In the genomic region with DNA sequence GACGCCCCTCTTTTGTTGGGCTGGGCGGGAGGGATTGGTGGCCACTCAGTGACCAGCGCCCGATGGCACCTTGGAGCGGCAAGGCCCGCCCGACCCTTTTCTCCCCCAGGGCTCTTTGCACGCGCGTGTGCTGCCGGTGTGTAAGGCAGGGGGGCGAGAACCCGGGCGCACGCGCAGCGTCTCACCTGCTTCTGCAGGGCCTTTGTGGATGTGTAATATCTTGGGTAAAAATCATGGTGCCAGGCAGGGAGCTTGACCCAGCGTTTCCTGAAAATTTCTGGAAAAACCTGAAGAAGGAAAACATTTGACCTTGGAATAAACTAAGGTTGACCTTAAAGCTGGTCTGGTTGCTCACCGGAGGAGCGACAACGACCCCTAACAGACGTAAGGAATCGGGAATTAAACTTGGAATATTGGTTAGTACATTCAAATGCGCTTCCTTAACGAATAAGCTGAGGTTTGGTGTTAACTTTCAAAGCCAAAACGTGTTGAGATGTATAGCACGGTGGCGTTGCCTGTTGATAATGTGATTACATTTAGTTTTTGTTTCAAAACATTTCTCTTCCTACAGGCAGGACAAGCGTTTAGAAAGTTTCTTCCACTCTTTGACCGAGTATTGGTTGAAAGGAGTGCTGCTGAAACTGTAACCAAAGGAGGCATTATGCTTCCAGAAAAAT, we compare ENCODE assay signal across 8 cellular contexts. TPM values are rescaled to one million over a fixed set of nuclear protein-coding genes. Genes with fewer than 3 reads are reported as not detected.
DNase-seq lines count a peak whose midpoint lies in the region; ATAC-seq and TF ChIP-seq lines count a peak whose summit lies in the region.

No MANE protein-coding gene starts in this region.

- H3K27ac Mint-ChIP-seq in nephron progenitor cell: peak overlapping the region; percentile 100

- peak; percentile 2 to 3 for ATAC-seq in activated CD4-positive, CD25-positive, alpha-beta regulatory T cell treated with anti-CD3 and anti-CD28 coated beads, Interleukin-2, amount 50 U/mL, for 24 hours
- ATAC-seq in HG02763 (IDR thresholded peaks at IDR 0.05; ENCODE audit: unreplicated experiment): peak; percentile 8

- DNase-seq in activated CD4-positive, CD25-positive, alpha-beta regulatory T cell treated with anti-CD3 and anti-CD28 coated beads, Interleukin-2, amount 50 U/mL, for 72 hours: no peak
- peak; percentile 30 for DNase-seq in RWPE1 (ENCODE audit: low spot score)
- DNase-seq in epithelial cell of prostate (ENCODE audit: low read depth, low spot score): no peak
- no peak for DNase-seq in nephron progenitor cell
- no peak for DNase-seq in cerebellum (ENCODE audit: low spot score)
- no peak for DNase-seq in activated CD8-positive, alpha-beta memory T cell treated with anti-CD3 and anti-CD28 coated beads, Interleukin-2, amount 50 U/mL, for 4 hours

- H3K4me1 Mint-ChIP-seq in nephron progenitor cell: peaks cover 60% of the 10 kb centered on the region

- H3K4me3 Mint-ChIP-seq in nephron progenitor cell: peak overlapping the region; percentile 92

- CTCF ChIA-PET in RWPE1 (lab: Yijun Ruan, JAX): interaction anchor here (0.7 to 1.1 kb wide), 2 partner anchors 40 to 95 kb away, joined by 3 read pairs; no protein-coding TSS in a partner anchor

- no peaks in the 10 kb centered on the region for H3K9me3 Mint-ChIP-seq in nephron progenitor cell

- POLR2A ChIA-PET in RWPE1 (lab: Yijun Ruan, JAX; ENCODE audit: low non-redundant PET): interaction anchor here (0.5 to 2.0 kb wide), 2 partner anchors 15 to 282 kb away, joined by 3 to 7 read pairs; a partner anchor contains a TSS

- TF ChIP-seq CTCF in RWPE1 (conservative IDR thresholded peaks at IDR 0.05; ENCODE audit: low read depth) (no peak), nephron progenitor cell (IDR thresholded peaks at IDR 0.05) (no peak)

- H3K27me3 Mint-ChIP-seq in nephron progenitor cell (ENCODE audit: low read depth, poor library complexity): no peaks in the 10 kb centered on the region

- H3K27ac ChIP-seq in RWPE1 (peak overlapping the region; percentile 97), epithelial cell of prostate (peak overlapping the region; percentile 95)

- peaks cover 60% of the 10 kb centered on the region for H3K36me3 Mint-ChIP-seq in nephron progenitor cell (ENCODE audit: low read depth)

RNA-seq across cellular contexts. Expression of a gene that starts 0.5 kb away (rescaled TPM):
- 54.3 TPM for total RNA-seq in cerebellum

RNA-seq across cellular contexts. Expression of a gene that starts 1.0 kb away (rescaled TPM):
- total RNA-seq in cerebellum: 161 TPM

RNA-seq across cellular contexts. Expression of a gene that starts 15.2 kb away (rescaled TPM):
- total RNA-seq in cerebellum: 54.9 TPM

RNA-seq across cellular contexts. Expression of a gene that starts 47.3 kb away (rescaled TPM):
- 17.6 TPM for total RNA-seq in cerebellum
